ENCODE assay signal across 21 cellular contexts in the genomic region with DNA sequence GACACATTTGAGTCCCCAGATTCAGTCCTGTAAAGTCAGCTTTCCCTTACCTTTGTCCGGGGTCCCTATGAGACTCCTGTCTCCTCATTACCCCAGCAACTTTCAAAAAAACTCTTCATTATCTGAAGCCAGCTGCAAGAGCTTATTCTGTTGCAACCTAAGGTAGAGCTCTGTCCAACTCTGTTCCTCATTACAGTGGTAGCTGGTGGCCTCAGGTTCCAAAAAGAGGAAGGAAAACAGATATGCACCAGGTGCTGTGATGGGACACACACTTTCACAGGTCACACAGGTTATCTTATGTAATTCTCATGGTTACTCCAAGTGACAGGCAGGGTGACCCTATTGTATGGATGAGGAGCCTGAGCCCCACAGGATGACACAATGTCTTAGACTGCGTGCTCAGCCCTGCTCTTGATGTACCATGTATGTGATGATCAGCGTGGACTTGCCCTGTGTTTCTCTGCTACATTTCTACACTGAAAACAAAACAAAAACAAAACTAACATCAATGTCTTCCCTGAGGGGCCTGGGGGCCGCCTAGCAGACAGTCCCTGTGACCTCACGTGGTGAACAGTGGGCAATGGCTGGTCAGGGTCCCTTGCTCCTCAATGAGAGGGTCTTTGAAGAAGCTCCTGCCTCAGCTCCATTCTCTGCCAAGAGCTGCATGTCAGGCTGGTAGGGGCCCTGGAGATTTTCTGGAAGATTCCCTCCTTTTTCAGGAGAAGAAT. TPM values are rescaled to one million over a fixed set of nuclear protein-coding genes. Genes with fewer than 3 reads are reported as not detected.
DNase-seq lines count a peak whose midpoint lies in the region; ATAC-seq and TF ChIP-seq lines count a peak whose summit lies in the region.
"Had no signal": no experiment of that assay in that cellular context is flagged by ENCODE, and none has a peak within 500 bp of the region (broad histone marks: within the 10 kb centered on the region; RNA-seq: fewer than 3 reads in every experiment).

No MANE protein-coding gene starts in this region.

- intact Hi-C loops in upper lobe of right lung (cut with DNase I) (no loop called here), MCF 10A (cut with micrococcal nuclease) (no loop called here)

- peak; percentile 5 for DNase-seq in activated T-cell treated with anti-CD3 and anti-CD28 coated beads, Interleukin-2, amount 50 U/mL, for 24 hours
- DNase-seq in activated T-cell treated with anti-CD3 and anti-CD28 coated beads for 4 hours (no peak), OCI-M1 (lab: John Stamatoyannopoulos, UW) (peak; percentile 34), islet precursor cell (peak; percentile 35), upper lobe of right lung (peak; percentile 21), MCF 10A (ENCODE audit: unreplicated experiment) (no peak), mesenchymal stem cell (no peak)
- DNase-seq: activated CD4-positive, alpha-beta T cell treated with anti-CD3 and anti-CD28 coated beads for 48 hours; activated CD8-positive, alpha-beta memory T cell treated with anti-CD3 and anti-CD28 coated beads, Interleukin-2, amount 50 U/mL, for 4 hours; adrenal gland; cortex of kidney; HFFc6; IMR-90; NCI-H1092 treated with DMSO at 0.1 percent for 48 hours; NCI-H2081; NCI-H446 treated with DMSO at 0.1 percent for 48 hours; NK-92 treated with Interleukin-12 subunit alpha and Interleukin-12 subunit beta, amount 100 ng/mL, for 24 hours had no signal

- H3K9me3 ChIP-seq in upper lobe of right lung (no peaks in the 10 kb centered on the region), mesenchymal stem cell (ENCODE audit: control insufficient read depth, low read length) (no peaks in the 10 kb centered on the region)
- H3K9me3 ChIP-seq: A549, adrenal gland, BLaER1 had no signal

- H3K4me1 ChIP-seq in upper lobe of right lung = peaks cover 6% of the 10 kb centered on the region
- no peaks in the 10 kb centered on the region for H3K4me1 ChIP-seq in mesenchymal stem cell (ENCODE audit: control insufficient read depth, insufficient read depth, low read depth, low read length)
- H3K4me1 ChIP-seq: A549, adrenal gland, BLaER1, neural progenitor cell had no signal

- no peak overlapping the region for H3K27ac ChIP-seq in upper lobe of right lung
- H3K27ac ChIP-seq in mesenchymal stem cell (ENCODE audit: low read length, poor library complexity, severe bottlenecking) = no peak overlapping the region
- H3K27ac ChIP-seq: A549, adrenal gland, BLaER1, neural progenitor cell had no signal

- no peak overlapping the region for H3K4me2 ChIP-seq in mesenchymal stem cell (ENCODE audit: low read length, poor library complexity, severe bottlenecking)
- H3K4me2 ChIP-seq: A549, BLaER1, neural progenitor cell had no signal

- TF ChIP-seq CTCF in upper lobe of right lung (IDR thresholded peaks at IDR 0.05) = no peak
- no peak for TF ChIP-seq CTCF in MCF 10A (IDR thresholded peaks at IDR 0.05; ENCODE audit: unreplicated experiment)

- no peak overlapping the region for H2BK15ac ChIP-seq in mesenchymal stem cell (ENCODE audit: low read depth, poor library complexity, severe bottlenecking)

- H3K4me3 ChIP-seq in upper lobe of right lung (no peak overlapping the region), mesenchymal stem cell (ENCODE audit: insufficient read depth in 1 of 2, low read depth in 1 of 2, low read length in 2 of 2) (no peak overlapping the region)
- H3K4me3 ChIP-seq: A549, adrenal gland, BLaER1, neural progenitor cell had no signal

- no peak for ATAC-seq in upper lobe of right lung
- ATAC-seq in HG03045 (IDR thresholded peaks at IDR 0.05; ENCODE audit: unreplicated experiment) = no peak
- ATAC-seq: A549 had no signal

- no peak overlapping the region for H2AK5ac ChIP-seq in mesenchymal stem cell (ENCODE audit: low read length, severe bottlenecking)

- peaks cover 3% of the 10 kb centered on the region for H3K27me3 Mint-ChIP-seq in activated T-cell treated with anti-CD3 and anti-CD28 coated beads, Interleukin-2, amount 50 U/mL, for 24 hours
- no peaks in the 10 kb centered on the region for H3K27me3 Mint-ChIP-seq in MCF 10A (ENCODE audit: insufficient read depth, unreplicated experiment)

- H3K9me3 Mint-ChIP-seq in activated T-cell treated with anti-CD3 and anti-CD28 coated beads, Interleukin-2, amount 50 U/mL, for 24 hours = no peaks in the 10 kb centered on the region
- no peaks in the 10 kb centered on the region for H3K9me3 Mint-ChIP-seq in MCF 10A (ENCODE audit: unreplicated experiment)
- H3K9me3 Mint-ChIP-seq: HFFc6, neural progenitor cell had no signal

- H2BK5ac ChIP-seq in mesenchymal stem cell (ENCODE audit: low read depth, low read length, poor library complexity, severe bottlenecking) = no peak overlapping the region

- CTCF ChIA-PET in MCF 10A (lab: Yijun Ruan, JAX) = no interaction called here

- no peak overlapping the region for H2AFZ ChIP-seq in mesenchymal stem cell (ENCODE audit: low read depth, low read length)
- H2AFZ ChIP-seq: neural progenitor cell had no signal

- no peaks in the 10 kb centered on the region for H3K36me3 Mint-ChIP-seq in activated T-cell treated with anti-CD3 and anti-CD28 coated beads, Interleukin-2, amount 50 U/mL, for 24 hours (ENCODE audit: low read depth)
- H3K36me3 Mint-ChIP-seq in MCF 10A (ENCODE audit: insufficient read depth, unreplicated experiment) = no peaks in the 10 kb centered on the region
- H3K36me3 Mint-ChIP-seq: neural progenitor cell had no signal

- no peak overlapping the region for H3K4me3 Mint-ChIP-seq in activated T-cell treated with anti-CD3 and anti-CD28 coated beads, Interleukin-2, amount 50 U/mL, for 24 hours
- no peak overlapping the region for H3K4me3 Mint-ChIP-seq in MCF 10A (ENCODE audit: unreplicated experiment)
- H3K4me3 Mint-ChIP-seq: HFFc6, neural progenitor cell had no signal

- WGBS in mesenchymal stem cell = 83% methylated on average over 5 of the region's 5 CpGs

- no peak overlapping the region for H3K23ac ChIP-seq in mesenchymal stem cell (ENCODE audit: low read length in 2 of 2)

- H2BK120ac ChIP-seq in mesenchymal stem cell (ENCODE audit: low read depth, low read length) = no peak overlapping the region

- H3K27ac Mint-ChIP-seq in activated T-cell treated with anti-CD3 and anti-CD28 coated beads, Interleukin-2, amount 50 U/mL, for 24 hours = no peak overlapping the region
- H3K27ac Mint-ChIP-seq in MCF 10A (ENCODE audit: low read depth, unreplicated experiment) = no peak overlapping the region
- H3K27ac Mint-ChIP-seq: HFFc6, neural progenitor cell had no signal

- H3K9ac ChIP-seq in mesenchymal stem cell (ENCODE audit: low read length) = no peak overlapping the region
- H3K9ac ChIP-seq: BLaER1, neural progenitor cell had no signal

- H3K4me1 Mint-ChIP-seq in activated T-cell treated with anti-CD3 and anti-CD28 coated beads, Interleukin-2, amount 50 U/mL, for 24 hours (ENCODE audit: low read depth) = no peaks in the 10 kb centered on the region
- no peaks in the 10 kb centered on the region for H3K4me1 Mint-ChIP-seq in MCF 10A (ENCODE audit: insufficient read depth, unreplicated experiment)

- POLR2A ChIA-PET in MCF 10A (lab: Yijun Ruan, JAX) = interaction anchor here (0.7 kb wide), 1 partner anchor 200 kb away, joined by 3 read pairs; no protein-coding TSS in a partner anchor

- no peaks in the 10 kb centered on the region for H3K79me1 ChIP-seq in mesenchymal stem cell (replicated peaks; ENCODE audit: low read length, poor library complexity, severe bottlenecking)

- H4K91ac ChIP-seq in mesenchymal stem cell (ENCODE audit: low read length) = no peak overlapping the region

- H3K36me3 ChIP-seq in upper lobe of right lung (no peaks in the 10 kb centered on the region), mesenchymal stem cell (ENCODE audit: control insufficient read depth in 1 of 2, insufficient read depth in 2 of 2, low read depth in 1 of 2, low read length in 2 of 2) (no peaks in the 10 kb centered on the region)
- H3K36me3 ChIP-seq: adrenal gland, BLaER1, neural progenitor cell had no signal

- H3K14ac ChIP-seq in mesenchymal stem cell (ENCODE audit: low read length in 2 of 2) = no peak overlapping the region

- H4K8ac ChIP-seq in mesenchymal stem cell (ENCODE audit: low read length) = no peak overlapping the region

- H3K27me3 ChIP-seq in upper lobe of right lung (no peaks in the 10 kb centered on the region), mesenchymal stem cell (ENCODE audit: control insufficient read depth in 1 of 2, insufficient read depth in 1 of 2, low read length in 2 of 2) (peaks cover 11 to 43% of the 10 kb centered on the region in 2 experiments)
- H3K27me3 ChIP-seq: adrenal gland, BLaER1, neural progenitor cell had no signal

- BruUV-seq in MCF 10A (replicated peaks; lab: Mats Ljungman, UMichigan) = no TSS peak

- no peak overlapping the region for H2BK12ac ChIP-seq in mesenchymal stem cell (ENCODE audit: low read length in 2 of 2)

- H3K18ac ChIP-seq in mesenchymal stem cell (ENCODE audit: low read depth in 1 of 2, low read length in 2 of 2) = no peak overlapping the region

- H3K4ac ChIP-seq in mesenchymal stem cell (ENCODE audit: low read depth in 1 of 2, low read length in 2 of 2) = no peak overlapping the region

RNA-seq across cellular contexts. Expression of a gene that starts 9.7 kb away (rescaled TPM):
- 13.7 TPM for total RNA-seq in upper lobe of right lung
- total RNA-seq in MCF 10A (2022) = 0.05 TPM in 1 of 2 replicates, not detected in the other
- 1.3 TPM for polyA plus RNA-seq in mesenchymal stem cell (2013, experiment 1 of 2)
- 1.3 TPM for polyA plus RNA-seq in mesenchymal stem cell (2013, experiment 2 of 2)

Comparison
In these comparisons a context has a peak if more than half of its experiments do, and no peak if none do; other contexts are left out.
1. DNase-seq: peak in activated T-cell treated with anti-CD3 and anti-CD28 coated beads, Interleukin-2, amount 50 U/mL, for 24 hours (single experiment), OCI-M1 (single experiment), islet precursor cell (single experiment) and upper lobe of right lung (single experiment); none in activated T-cell treated with anti-CD3 and anti-CD28 coated beads for 4 hours (single experiment), MCF 10A (single experiment) and mesenchymal stem cell (single experiment).
2. RNA of a gene that starts 9.7 kb away (total RNA-seq): 13.7 TPM in upper lobe of right lung (single experiment); 0.05 TPM in MCF 10A; every median in the first group is over 10 times any median in the second.